ENCODE assay signal across 23 cellular contexts in the genomic region with DNA sequence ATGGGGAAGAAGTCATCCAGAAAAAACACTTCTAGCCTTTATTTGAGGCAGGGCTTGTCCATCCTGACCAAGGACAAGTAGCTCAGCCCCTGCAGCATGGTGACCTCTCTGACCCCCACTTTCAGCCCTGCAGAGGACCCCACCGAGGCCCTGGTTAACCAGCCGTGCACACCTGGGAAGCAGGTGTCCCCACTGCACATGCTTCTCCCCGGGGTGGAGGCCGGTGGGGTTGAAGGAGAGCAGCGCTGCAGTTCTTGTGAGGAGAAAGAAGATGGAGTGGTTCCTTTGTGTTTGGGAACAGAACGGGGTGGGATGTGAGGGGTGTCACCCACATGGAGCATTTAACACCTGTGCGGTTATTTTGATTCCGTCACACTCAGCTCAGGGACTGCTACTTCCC. TPM values are rescaled to one million over a fixed set of nuclear protein-coding genes. Genes with fewer than 3 reads are reported as not detected.
DNase-seq lines count a peak whose midpoint lies in the region; ATAC-seq and TF ChIP-seq lines count a peak whose summit lies in the region.
"Had no signal": no experiment of that assay in that cellular context is flagged by ENCODE, and none has a peak within 500 bp of the region (broad histone marks: within the 10 kb centered on the region; RNA-seq: fewer than 3 reads in every experiment).

No MANE protein-coding gene starts in this region.

- TF ChIP-seq POLR2A in gastrocnemius medialis (IDR thresholded peaks at IDR 0.05): no peak

- H3K27me3 Mint-ChIP-seq in activated CD4-positive, alpha-beta T cell treated with anti-CD3 and anti-CD28 coated beads, Interleukin-2, amount 10 ng/mL, durations not matched to agents 24 days and 14 days: no peaks in the 10 kb centered on the region
- no peaks in the 10 kb centered on the region for H3K27me3 Mint-ChIP-seq in activated naive CD8-positive, alpha-beta T cell treated with anti-CD3 and anti-CD28 coated beads, Interleukin-2, amount 50 U/mL, for 24 hours
- H3K27me3 Mint-ChIP-seq in nephron progenitor cell (ENCODE audit: low read depth, poor library complexity): no peaks in the 10 kb centered on the region
- H3K27me3 Mint-ChIP-seq: CD4-positive, alpha-beta T cell had no signal

- DNase-seq in activated CD4-positive, alpha-beta T cell treated with anti-CD3 and anti-CD28 coated beads, Interleukin-2, amount 10 ng/mL, durations not matched to agents 24 days and 14 days: no peak
- no peak for DNase-seq in activated CD4-positive, alpha-beta T cell treated with anti-CD3 and anti-CD28 coated beads, Interleukin-2, amount 50 U/mL, for 1 hour
- DNase-seq in activated naive CD8-positive, alpha-beta T cell treated with anti-CD3 and anti-CD28 coated beads, Interleukin-2, amount 50 U/mL, for 24 hours: no peak
- DNase-seq in gastrocnemius medialis (no peak), nephron progenitor cell (no peak), NCI-H526 (lab: John Stamatoyannopoulos, UW) (no peak)
- DNase-seq: 8988T; activated CD4-positive, alpha-beta T cell treated with anti-CD3 and anti-CD28 coated beads for 48 hours; activated gamma-delta T cell; brain microvascular endothelial cell; CD4-positive, alpha-beta T cell; EL; left ventricle myocardium superior; MG63; NCI-H2029 treated with DMSO at 0.1 percent for 48 hours; NCI-H226; NCI-H748 treated with DMSO at 0.1 percent for 48 hours; right lobe of liver; RPMI8226; trophoblast cell had no signal

- peaks cover 0 to 28% of the 10 kb centered on the region in 2 donors for H3K36me3 ChIP-seq in gastrocnemius medialis

- peak overlapping the region in 3 of 4 donors; percentile 29 to 51 (median 50) for H3K27ac ChIP-seq in gastrocnemius medialis
- H3K27ac ChIP-seq: brain microvascular endothelial cell, right lobe of liver had no signal

- no peak overlapping the region for H3K4me3 Mint-ChIP-seq in activated CD4-positive, alpha-beta T cell treated with anti-CD3 and anti-CD28 coated beads, Interleukin-2, amount 10 ng/mL, durations not matched to agents 24 days and 14 days
- no peak overlapping the region for H3K4me3 Mint-ChIP-seq in activated naive CD8-positive, alpha-beta T cell treated with anti-CD3 and anti-CD28 coated beads, Interleukin-2, amount 50 U/mL, for 24 hours
- no peak overlapping the region for H3K4me3 Mint-ChIP-seq in nephron progenitor cell
- H3K4me3 Mint-ChIP-seq: CD4-positive, alpha-beta T cell; nephron had no signal

- no peak for TF ChIP-seq CTCF in gastrocnemius medialis (IDR thresholded peaks at IDR 0.05 in 4 of 5, conservative IDR thresholded peaks at IDR 0.05 in 1 of 5)
- TF ChIP-seq CTCF in nephron progenitor cell (IDR thresholded peaks at IDR 0.05): no peak

- H3K27ac Mint-ChIP-seq in activated CD4-positive, alpha-beta T cell treated with anti-CD3 and anti-CD28 coated beads, Interleukin-2, amount 10 ng/mL, durations not matched to agents 24 days and 14 days: peak overlapping the region; percentile 30
- H3K27ac Mint-ChIP-seq in activated naive CD8-positive, alpha-beta T cell treated with anti-CD3 and anti-CD28 coated beads, Interleukin-2, amount 50 U/mL, for 24 hours: peak overlapping the region; percentile 61
- no peak overlapping the region for H3K27ac Mint-ChIP-seq in nephron progenitor cell
- H3K27ac Mint-ChIP-seq: CD4-positive, alpha-beta T cell had no signal

- in situ Hi-C loops in gastrocnemius medialis (cut with MboI; ENCODE audit: low sequenced_read_pairs in 4 of 4): no loop called here

- peaks cover 69 to 76% of the 10 kb centered on the region in 2 donors for H3K4me1 ChIP-seq in gastrocnemius medialis
- H3K4me1 ChIP-seq: right lobe of liver had no signal

- H3K4me1 Mint-ChIP-seq in activated CD4-positive, alpha-beta T cell treated with anti-CD3 and anti-CD28 coated beads, Interleukin-2, amount 10 ng/mL, durations not matched to agents 24 days and 14 days: peaks cover 20% of the 10 kb centered on the region
- H3K4me1 Mint-ChIP-seq in activated naive CD8-positive, alpha-beta T cell treated with anti-CD3 and anti-CD28 coated beads, Interleukin-2, amount 50 U/mL, for 24 hours: peaks cover 48% of the 10 kb centered on the region
- peaks cover 18% of the 10 kb centered on the region for H3K4me1 Mint-ChIP-seq in nephron progenitor cell
- H3K4me1 Mint-ChIP-seq: nephron had no signal

- H3K27me3 ChIP-seq in gastrocnemius medialis: no peaks in the 10 kb centered on the region
- H3K27me3 ChIP-seq: brain microvascular endothelial cell, MG63, right lobe of liver had no signal

- ATAC-seq in GM21360 (IDR thresholded peaks at IDR 0.05; ENCODE audit: unreplicated experiment) (peak; percentile 17), gastrocnemius medialis (no peak), HG02852 (IDR thresholded peaks at IDR 0.05; ENCODE audit: unreplicated experiment) (no peak)
- ATAC-seq in activated naive CD8-positive, alpha-beta T cell treated with anti-CD3 and anti-CD28 coated beads, Interleukin-2, amount 50 U/mL, for 24 hours: no peak
- ATAC-seq: left ventricle myocardium superior, right lobe of liver had no signal

- intact Hi-C loops in activated CD4-positive, alpha-beta T cell treated with anti-CD3 and anti-CD28 coated beads, Interleukin-2, amount 10 ng/mL, durations not matched to agents 24 days and 14 days (cut with micrococcal nuclease): no loop called here
- intact Hi-C loops in gastrocnemius medialis (cut with DNase I; ENCODE audit: low total_unique reads): no loop called here

- H3K9me3 ChIP-seq in gastrocnemius medialis: no peaks in the 10 kb centered on the region
- H3K9me3 ChIP-seq: MG63, right lobe of liver had no signal

- peaks cover 23% of the 10 kb centered on the region for H3K36me3 Mint-ChIP-seq in activated CD4-positive, alpha-beta T cell treated with anti-CD3 and anti-CD28 coated beads, Interleukin-2, amount 10 ng/mL, durations not matched to agents 24 days and 14 days (ENCODE audit: low read depth)
- H3K36me3 Mint-ChIP-seq in activated naive CD8-positive, alpha-beta T cell treated with anti-CD3 and anti-CD28 coated beads, Interleukin-2, amount 50 U/mL, for 24 hours (ENCODE audit: low read depth): peaks cover 23% of the 10 kb centered on the region
- H3K36me3 Mint-ChIP-seq in nephron progenitor cell (ENCODE audit: low read depth): peaks cover 28% of the 10 kb centered on the region

- no peak overlapping the region for H3K4me3 ChIP-seq in gastrocnemius medialis
- H3K4me3 ChIP-seq: MG63, right lobe of liver had no signal

- no peaks in the 10 kb centered on the region for H3K9me3 Mint-ChIP-seq in activated CD4-positive, alpha-beta T cell treated with anti-CD3 and anti-CD28 coated beads, Interleukin-2, amount 10 ng/mL, durations not matched to agents 24 days and 14 days
- no peaks in the 10 kb centered on the region for H3K9me3 Mint-ChIP-seq in activated naive CD8-positive, alpha-beta T cell treated with anti-CD3 and anti-CD28 coated beads, Interleukin-2, amount 50 U/mL, for 24 hours
- H3K9me3 Mint-ChIP-seq in nephron progenitor cell: no peaks in the 10 kb centered on the region
- H3K9me3 Mint-ChIP-seq: CD4-positive, alpha-beta T cell; nephron had no signal

RNA-seq across cellular contexts. Expression of a gene that starts 21.1 kb away (rescaled TPM):
- total RNA-seq in activated CD4-positive, alpha-beta T cell treated with anti-CD3 and anti-CD28 coated beads, Interleukin-2, amount 10 ng/mL, durations not matched to agents 24 days and 14 days: 7.0 and 7.6 TPM in 2 replicates
- 1 to 10 TPM; 6.2 to 8.7 (median 6.9) TPM for total RNA-seq in gastrocnemius medialis

RNA-seq across cellular contexts. Expression of a gene that starts 34.5 kb away (rescaled TPM):
- total RNA-seq in activated CD4-positive, alpha-beta T cell treated with anti-CD3 and anti-CD28 coated beads, Interleukin-2, amount 10 ng/mL, durations not matched to agents 24 days and 14 days: 10.6 and 18.8 TPM in 2 replicates
- total RNA-seq in gastrocnemius medialis: 10 to 100 TPM; 44.9 to 65.2 (median 60.0) TPM
